Comparison of ENCODE assay signal across 18 cellular contexts in the genomic region with DNA sequence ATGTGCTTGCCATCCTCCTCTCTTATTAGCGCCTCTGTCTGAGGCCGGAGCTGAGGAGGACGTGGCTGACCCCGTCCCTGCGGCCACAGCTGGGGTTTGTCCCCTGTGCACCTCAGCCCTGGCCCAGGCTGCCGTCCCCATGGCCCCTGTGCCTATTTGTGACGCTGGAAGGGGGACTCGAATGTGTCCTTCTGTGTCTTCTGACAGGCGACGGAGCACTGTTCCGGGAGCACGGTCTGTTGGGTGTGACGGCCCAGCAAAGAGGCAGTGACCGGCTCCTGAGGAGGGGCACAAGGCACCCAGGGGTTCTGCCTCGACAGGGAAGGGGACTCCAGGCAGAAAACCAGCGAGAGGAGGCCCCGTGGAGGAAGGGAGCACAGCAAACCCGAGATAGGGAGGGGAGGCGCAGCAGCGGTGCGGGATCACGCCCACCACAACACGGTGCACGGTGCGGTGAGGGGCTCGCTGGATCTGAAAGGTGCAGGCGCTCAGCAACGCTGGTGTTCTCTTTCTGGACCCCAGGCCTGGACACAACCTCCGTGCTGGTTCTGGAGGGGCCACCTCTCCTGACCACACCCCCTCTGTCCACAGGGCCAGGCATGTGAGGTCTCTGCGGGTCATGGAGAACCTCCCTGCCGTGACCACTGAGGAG.
"Had no signal": no experiment of that assay in that cellular context is flagged by ENCODE, and none has a peak within 500 bp of the region (broad histone marks: within the 10 kb centered on the region; RNA-seq: fewer than 3 reads in every experiment).

No MANE protein-coding gene starts in this region.

- DNase-seq: activated CD4-positive, alpha-beta T cell treated with anti-CD3 and anti-CD28 coated beads, Interleukin-2, amount 10 ng/mL, durations not matched to agents 7 days and 5 days; activated CD8-positive, alpha-beta memory T cell treated with anti-CD3 and anti-CD28 coated beads, Interleukin-2, amount 50 U/mL, for 4 hours; activated naive CD4-positive, alpha-beta T cell treated with anti-CD3 and anti-CD28 coated beads for 36 hours; activated T-cell treated with anti-CD3 and anti-CD28 coated beads, Interleukin-2, amount 50 U/mL, for 4 hours; caudate nucleus; kidney; left ventricle myocardium superior; mesendoderm; natural killer cell; spleen; stimulated activated naive CD4-positive, alpha-beta T cell treated with Interleukin-2 at 50 U/mL for 16 hours; T-helper 9 cell had no signal

- ATAC-seq: activated T-cell treated with anti-CD3 and anti-CD28 coated beads, Interleukin-2, amount 50 U/mL, for 4 hours; left ventricle myocardium superior; natural killer cell; sciatic nerve had no signal

- H3K27ac ChIP-seq: neutrophil, parathyroid adenoma, thyroid gland had no signal

- H3K4me3 ChIP-seq: thyroid gland had no signal

- H3K36me3 ChIP-seq: neutrophil, thyroid gland had no signal

- H3K4me1 ChIP-seq: parathyroid adenoma had no signal

- FAIRE-seq: colon, frontal cortex, kidney had no signal

- H2AFZ ChIP-seq: parathyroid adenoma had no signal

- H3K27me3 ChIP-seq: spleen, thyroid gland had no signal

- H3K79me2 ChIP-seq: parathyroid adenoma had no signal

- H3K9ac ChIP-seq: parathyroid adenoma had no signal

- H3K9me3 ChIP-seq: neutrophil, spleen, thyroid gland had no signal
